1 cellular context compared by ENCODE assay signal in genomic region chr13:43304945-43305344, GRCh38.
TF ChIP-seq lines count a peak whose summit lies in the region.

No MANE protein-coding gene starts in this region.

TF ChIP-seq in GM23338, 12 proteins besides CTCF, POLR2A, EP300 and RAD21 (continued from another document):
- TF ChIP-seq ZNF462 (CRISPR knock-in tag; IDR thresholded peaks at IDR 0.05) (no peak), CREB1 (CRISPR knock-in tag; IDR thresholded peaks at IDR 0.05; ENCODE audit: low read depth) (no peak), REST (IDR thresholded peaks at IDR 0.05; ENCODE audit: unreplicated experiment) (no peak), ZNF331 (CRISPR knock-in tag; IDR thresholded peaks at IDR 0.05; ENCODE audit: low read depth) (no peak), NANOG (IDR thresholded peaks at IDR 0.05; ENCODE audit: borderline replicate concordance) (no peak), ETS1 (IDR thresholded peaks at IDR 0.05) (no peak), JUNB (IDR thresholded peaks at IDR 0.05; ENCODE audit: unreplicated experiment) (no peak), STAT1 (IDR thresholded peaks at IDR 0.05; ENCODE audit: unreplicated experiment) (no peak), EZH2phosphoT487 (IDR thresholded peaks at IDR 0.05; ENCODE audit: unreplicated experiment) (no peak), EZH2 (IDR thresholded peaks at IDR 0.05; ENCODE audit: low read depth, unreplicated experiment) (no peak), POLR2AphosphoS5 (IDR thresholded peaks at IDR 0.05; ENCODE audit: low read depth) (no peak)
